In genomic region chr4:122356317-122356818, GRCh38 we compare ENCODE assay signal across 29 cellular contexts. TPM values are rescaled to one million over a fixed set of nuclear protein-coding genes. Genes with fewer than 3 reads are reported as not detected.
"Had no signal": no experiment of that assay in that cellular context is flagged by ENCODE, and none has a peak within 500 bp of the region (broad histone marks: within the 10 kb centered on the region; RNA-seq: fewer than 3 reads in every experiment).

No MANE protein-coding gene starts in this region.

- H3K36me3 ChIP-seq: uterus had no signal

- ATAC-seq: stimulated activated effector memory CD8-positive, alpha-beta T cell treated with anti-CD3 and anti-CD28 coated beads, Interleukin-12 subunit alpha, Interleukin-12 subunit beta, amount 100 ng/mL, for 72 hours; stimulated activated memory B cell treated with anti-CD40 and anti-IgM and Interleukin-4, amounts not matched to agents 10 μg/mL and 1 μg/mL and 100 μg/mL, for 72 hours; stimulated activated naive B cell treated with anti-CD40 and anti-IgM and Interleukin-4, amounts not matched to agents 10 μg/mL and 1 μg/mL and 100 μg/mL, for 72 hours; stimulated activated naive CD8-positive, alpha-beta T cell treated with anti-CD3 and anti-CD28 coated beads, Interleukin-15, amount 100 ng/mL, for 72 hours; stimulated activated naive CD8-positive, alpha-beta T cell treated with anti-CD3 and anti-CD28 coated beads, Interleukin-15, Interleukin-2, amounts not matched to agents 100 U/mL and 50 U/mL, for 24 hours; upper lobe of right lung had no signal

- H3K27ac ChIP-seq: stomach, suprapubic skin, testis, thoracic aorta, thyroid gland, tibial artery, tibial nerve, transverse colon, upper lobe of left lung, upper lobe of right lung, uterus, vagina had no signal

- H3K9me3 ChIP-seq: stomach, suprapubic skin, testis, thoracic aorta, thyroid gland, tibial artery, tibial nerve, transverse colon, upper lobe of left lung, upper lobe of right lung, uterus, vagina had no signal

- H3K4me3 ChIP-seq: stomach, suprapubic skin, testis, thoracic aorta, thyroid gland, tibial artery, tibial nerve, transverse colon, upper lobe of left lung, upper lobe of right lung, uterus, vagina had no signal

- H3K27me3 ChIP-seq: stomach, suprapubic skin, testis, thyroid gland, tibial artery, tibial nerve, transverse colon, upper lobe of left lung, upper lobe of right lung, uterus, vagina had no signal

- H3K4me1 ChIP-seq: stomach, suprapubic skin, testis, thyroid gland, tibial artery, tibial nerve, transverse colon, upper lobe of left lung, upper lobe of right lung, uterus, vagina had no signal

- DNase-seq: stimulated activated CD4-positive, alpha-beta T cell treated with anti-CD3 and anti-CD28 coated beads, Interleukin-2, amount 100 ng/mL, for 48 hours; stimulated activated CD4-positive, alpha-beta T cell treated with anti-CD3 and anti-CD28 coated beads, Interleukin-4, amount 100 ng/mL, for 1 hour; stimulated activated CD4-positive, alpha-beta T cell treated with anti-CD3 and anti-CD28 coated beads, Interleukin-4, amount 100 ng/mL, for 24 hours; stimulated activated CD4-positive, alpha-beta T cell treated with anti-CD3 and anti-CD28 coated beads, Interleukin-4, amount 100 ng/mL, for 4 hours; stimulated activated CD8-positive, alpha-beta memory T cell treated with anti-CD3 and anti-CD28 coated beads, Interleukin-4, amount 100 ng/mL, for 48 hours; stimulated activated naive B cell treated with anti-CD40 and anti-IgM and Interleukin-4, amounts not matched to agents 10 μg/mL and 1 μg/mL and 100 μg/mL, for 72 hours; stimulated activated naive CD4-positive, alpha-beta T cell; stimulated activated naive CD4-positive, alpha-beta T cell treated with Interleukin-2 at 50 U/mL for 16 hours; stimulated activated naive CD8-positive, alpha-beta T cell treated with anti-CD3 and anti-CD28 coated beads, Interleukin-15, amount 100 ng/mL, for 72 hours; stimulated activated naive CD8-positive, alpha-beta T cell treated with anti-CD3 and anti-CD28 coated beads, Interleukin-15, Interleukin-2, amounts not matched to agents 100 U/mL and 50 U/mL, for 24 hours; stomach; substantia nigra; testis; thyroid gland; tibial artery; transverse colon; trophoblast cell; upper lobe of left lung; upper lobe of right lung; uterus had no signal

RNA-seq across cellular contexts. Expression of gene ADAD1, which starts 22.4 kb away (rescaled TPM):
- total RNA-seq: stomach, suprapubic skin, temporal lobe, thoracic aorta, tibial nerve, transverse colon, upper lobe of left lung, upper lobe of right lung, ureter, urinary bladder, vagina had no signal
- polyA plus RNA-seq: stomach, urinary bladder had no signal
